In genomic region chr17:41835214-41835799, GRCh38 we compare ENCODE assay signal across 8 cellular contexts. TPM values are rescaled to one million over a fixed set of nuclear protein-coding genes. Genes with fewer than 3 reads are reported as not detected.
DNase-seq lines count a peak whose midpoint lies in the region; ATAC-seq and TF ChIP-seq lines count a peak whose summit lies in the region.

No MANE protein-coding gene starts in this region.

- H3K4me3 ChIP-seq in ascending aorta (peak overlapping the region; percentile 71 to 87), stomach (peak overlapping the region; percentile 73 to 99 (median 88))

- DNase-seq in GM13977 (ENCODE audit: low spot score) (peak; percentile 68), ascending aorta (ENCODE audit: low spot score in 2 of 2) (no peak), iPS-NIHi11 (ENCODE audit: low spot score) (peak; percentile 30), stomach (no peak), kidney glomerular epithelial cell (lab: John Stamatoyannopoulos, UW) (no peak), NCI-H510A treated with DMSO at 0.1 percent for 48 hours (lab: John Stamatoyannopoulos, UW) (no peak), glomerular visceral epithelial cell (ENCODE audit: extremely low spot score) (no peak)

- in situ Hi-C loops in GM13977 (cut with MboI; ENCODE audit: low pct_unique_long_range_greater_than_20kb, low sequenced_read_pairs, unreplicated experiment): no loop called here

- TF ChIP-seq EP300 in stomach (IDR thresholded peaks at IDR 0.05): no peak

- no peaks in the 10 kb centered on the region for H3K27me3 ChIP-seq in ascending aorta
- no peaks in the 10 kb centered on the region for H3K27me3 ChIP-seq in stomach

- H3K36me3 ChIP-seq in ascending aorta (peaks cover 17 to 31% of the 10 kb centered on the region in 2 donors), stomach (peaks cover 9 to 34% (median 28%) of the 10 kb centered on the region in 4 donors)

- intact Hi-C loops in ascending aorta (cut with DNase I): no loop called here
- intact Hi-C loops in stomach (cut with DNase I; ENCODE audit: low total_unique reads): no loop called here

- peak; percentile 43 for ATAC-seq in HG03460 (IDR thresholded peaks at IDR 0.05; ENCODE audit: unreplicated experiment)

- H3K27ac ChIP-seq in ascending aorta: peak overlapping the region; percentile 76 to 89
- peak overlapping the region; percentile 68 to 88 (median 80) for H3K27ac ChIP-seq in stomach

- no peak for TF ChIP-seq CTCF in GM13977 (IDR thresholded peaks at IDR 0.05; ENCODE audit: extremely low read depth, insufficient read depth, missing control alignments)
- TF ChIP-seq CTCF in ascending aorta (IDR thresholded peaks at IDR 0.05): no peak
- no peak for TF ChIP-seq CTCF in stomach (IDR thresholded peaks at IDR 0.05)

- no peak for TF ChIP-seq POLR2A in stomach (IDR thresholded peaks at IDR 0.05)

- H3K4me1 ChIP-seq in ascending aorta (peaks cover 0 to 7% of the 10 kb centered on the region in 2 donors), stomach (peaks cover 5 to 22% (median 19%) of the 10 kb centered on the region in 4 donors)

- H3K9me3 ChIP-seq in ascending aorta: no peaks in the 10 kb centered on the region
- no peaks in the 10 kb centered on the region for H3K9me3 ChIP-seq in stomach

- 15 to 20% (median 17%) methylated on average over 12 to 13 of the region's 13 CpGs for WGBS in stomach, 5 donors

RNA-seq across cellular contexts. Expression of gene NT5C3B, which starts 0.7 kb away (rescaled TPM):
- total RNA-seq in ascending aorta: 36.7 TPM
- 10 to 100 TPM in 4 of 5 donors, 1 to 10 TPM in 1; 9.8 to 79.5 (median 31.4) TPM for total RNA-seq in stomach
- 10 to 100 TPM; 70.6 to 80.7 (median 77.0) TPM for polyA plus RNA-seq in stomach

RNA-seq across cellular contexts. Expression of gene KLHL10, which starts 2.3 kb away (rescaled TPM):
- total RNA-seq in ascending aorta (not detected), stomach (1 to 10 TPM in 1 of 5 donors, not detected in 4; 1.1 TPM)
- under 1 TPM in 1 of 3 donors, not detected in 2; 0.23 TPM for polyA plus RNA-seq in stomach

RNA-seq across cellular contexts. Expression of gene FKBP10, which starts 22.5 kb away (rescaled TPM):
- total RNA-seq in ascending aorta (388 TPM), stomach (10 to 100 TPM in 3 of 5 donors, 1 to 10 TPM in 2; 4.6 to 45.3 (median 20.1) TPM)
- polyA plus RNA-seq in stomach: 10 to 100 TPM in 2 of 3 donors, 1 to 10 TPM in 1; 8.9 to 17.0 (median 12.8) TPM

RNA-seq across cellular contexts. Expression of gene P3H4, which starts 23.6 kb away (rescaled TPM):
- total RNA-seq in ascending aorta: 61.4 TPM
- total RNA-seq in stomach: 10 to 100 TPM in 3 of 5 donors, 1 to 10 TPM in 2; 4.0 to 64.6 (median 11.4) TPM
- polyA plus RNA-seq in stomach: 1 to 10 TPM; 4.7 to 7.3 (median 6.3) TPM

RNA-seq across cellular contexts. Expression of gene KLHL11, which starts 29.9 kb away (rescaled TPM):
- total RNA-seq in ascending aorta: 8.9 TPM
- 10 to 100 TPM in 3 of 5 donors, 1 to 10 TPM in 2; 1.8 to 26.4 (median 11.2) TPM for total RNA-seq in stomach
- polyA plus RNA-seq in stomach: under 1 TPM; 0.43 to 0.87 (median 0.61) TPM

Comparison
In these comparisons a context has a peak if more than half of its experiments do, and no peak if none do; other contexts are left out.
1. DNase-seq: peak in GM13977 (single experiment) and iPS-NIHi11 (single experiment); none in ascending aorta (0 of 2), stomach (single experiment), kidney glomerular epithelial cell (single experiment), NCI-H510A treated with DMSO at 0.1 percent for 48 hours (single experiment) and glomerular visceral epithelial cell (single experiment).